In the genomic region with DNA sequence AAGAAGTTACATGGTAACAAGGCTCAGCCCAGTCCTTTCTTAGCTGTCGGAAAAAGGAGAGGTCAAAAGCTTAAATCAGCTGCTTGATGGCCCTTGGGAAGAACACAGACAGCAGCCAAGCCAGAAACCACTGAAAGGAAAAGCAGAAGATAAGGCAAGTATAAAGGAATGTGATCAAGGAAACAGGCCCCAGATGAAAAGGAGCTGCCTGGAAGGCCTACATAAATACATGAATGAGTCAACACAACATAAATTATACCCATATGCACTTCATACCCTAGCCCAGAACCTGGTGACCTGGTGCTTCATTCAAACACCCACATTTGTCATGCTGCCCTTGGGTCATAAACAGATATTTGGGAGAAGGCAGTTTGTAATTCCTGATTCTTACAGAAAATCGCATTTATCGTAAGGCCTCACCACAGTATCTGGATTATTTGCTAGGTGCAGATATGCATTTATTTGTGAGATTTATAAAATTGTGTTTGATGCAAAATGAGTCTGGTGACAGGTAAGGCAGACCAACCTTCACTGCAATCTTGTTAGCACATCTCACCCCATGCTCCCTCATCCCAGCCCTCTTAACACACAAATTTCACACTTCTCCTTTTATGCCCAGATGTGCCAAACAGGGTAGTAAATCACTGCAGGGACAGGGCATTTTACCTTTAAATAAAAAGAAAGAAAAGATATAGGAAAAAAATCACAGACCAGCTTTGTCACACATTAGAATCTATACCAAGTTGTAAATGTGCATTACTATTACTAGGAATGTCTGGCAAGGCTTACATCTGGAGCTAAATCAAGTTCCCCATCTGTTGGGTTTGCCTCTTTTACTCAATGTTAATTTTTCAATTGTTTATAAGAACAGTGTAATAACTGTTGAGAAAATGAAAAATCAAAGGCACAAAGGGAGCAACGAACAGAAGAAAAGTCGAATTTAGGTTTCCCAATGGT, we compare ENCODE assay signal across 10 cellular contexts.
DNase-seq lines count a peak whose midpoint lies in the region; ATAC-seq and TF ChIP-seq lines count a peak whose summit lies in the region.
"Had no signal": no experiment of that assay in that cellular context is flagged by ENCODE, and none has a peak within 500 bp of the region (broad histone marks: within the 10 kb centered on the region; RNA-seq: fewer than 3 reads in every experiment).

No MANE protein-coding gene starts in this region.

- peaks cover 59 to 69% of the 10 kb centered on the region in 2 donors for H3K36me3 Mint-ChIP-seq in CD14-positive monocyte

- peaks cover 43% of the 10 kb centered on the region for H3K4me1 ChIP-seq in fibroblast of lung (ENCODE audit: control insufficient read depth, extremely low read depth, insufficient read depth, low read length)

- no peaks in the 10 kb centered on the region for H3K9me3 ChIP-seq in fibroblast of lung (ENCODE audit: control insufficient read depth, insufficient read depth, low read depth, low read length)

- H3K79me2 ChIP-seq in fibroblast of lung (ENCODE audit: control insufficient read depth, insufficient read depth, low read length) = no peaks in the 10 kb centered on the region

- peaks cover 24% of the 10 kb centered on the region for H3K4me1 Mint-ChIP-seq in CD14-positive monocyte
- H3K4me1 Mint-ChIP-seq: activated naive CD4-positive, alpha-beta T cell treated with anti-CD3 and anti-CD28 coated beads, Interleukin-2, amount 10 ng/mL, durations not matched to agents 7 days and 5 days had no signal

- no peaks in the 10 kb centered on the region for H3K27me3 Mint-ChIP-seq in CD14-positive monocyte (ENCODE audit: low read depth in 3 of 3)
- H3K27me3 Mint-ChIP-seq: activated naive CD4-positive, alpha-beta T cell treated with anti-CD3 and anti-CD28 coated beads, Interleukin-2, amount 10 ng/mL, durations not matched to agents 7 days and 5 days had no signal

- intact Hi-C loops in CD14-positive monocyte (cut with micrococcal nuclease) = no loop called here

- DNase-seq in CD14-positive monocyte (ENCODE audit: low spot score) (no peak), NOMO-1 treated with dmso at 0.1 percent for 144 hours (lab: John Stamatoyannopoulos, UW; ENCODE audit: unreplicated experiment) (peak; percentile 61), fibroblast of lung (ENCODE audit: low read depth in 2 of 2) (peak; percentile 89 to 97), non-pigmented ciliary epithelial cell (ENCODE audit: low read depth) (peak; percentile 91), NCI-H1417 treated with DMSO at 0.1 percent for 48 hours (lab: John Stamatoyannopoulos, UW) (no peak), germinal center (ENCODE audit: low spot score) (no peak), cerebellar nuclear complex (lab: John Stamatoyannopoulos, UW) (no peak)
- DNase-seq: activated naive CD4-positive, alpha-beta T cell treated with anti-CD3 and anti-CD28 coated beads, Interleukin-2, amount 10 ng/mL, durations not matched to agents 7 days and 5 days had no signal

- no peaks in the 10 kb centered on the region for H3K27me3 ChIP-seq in fibroblast of lung (ENCODE audit: control insufficient read depth, insufficient read depth, low read length)

- no peaks in the 10 kb centered on the region for H3K36me3 ChIP-seq in fibroblast of lung (ENCODE audit: control insufficient read depth, insufficient read depth, low read length)

- ATAC-seq in HG03025 (IDR thresholded peaks at IDR 0.05; ENCODE audit: low FRiP score, unreplicated experiment) = no peak

- no peak overlapping the region for H3K9ac ChIP-seq in fibroblast of lung (ENCODE audit: insufficient read depth, low read length)

- no peak overlapping the region for H3K4me3 Mint-ChIP-seq in CD14-positive monocyte
- H3K4me3 Mint-ChIP-seq: activated naive CD4-positive, alpha-beta T cell treated with anti-CD3 and anti-CD28 coated beads, Interleukin-2, amount 10 ng/mL, durations not matched to agents 7 days and 5 days; T-helper 1 cell treated with Interleukin-12 subunit alpha and Interleukin-12 subunit beta and Interleukin-4 antibody, amounts not matched to agents 30 μg/mL and 1 μg/mL, for 36 hours had no signal

- H3K9me3 Mint-ChIP-seq in CD14-positive monocyte = no peaks in the 10 kb centered on the region
- H3K9me3 Mint-ChIP-seq: activated naive CD4-positive, alpha-beta T cell treated with anti-CD3 and anti-CD28 coated beads, Interleukin-2, amount 10 ng/mL, durations not matched to agents 7 days and 5 days; T-helper 1 cell treated with Interleukin-12 subunit alpha and Interleukin-12 subunit beta and Interleukin-4 antibody, amounts not matched to agents 30 μg/mL and 1 μg/mL, for 36 hours had no signal

- no peaks in the 10 kb centered on the region for H4K20me1 ChIP-seq in fibroblast of lung (ENCODE audit: control insufficient read depth, extremely low read depth, insufficient read depth, low read length)

- H3K27ac Mint-ChIP-seq in CD14-positive monocyte = peak overlapping the region in 5 of 7 donors; percentile 19 to 64 (median 51)
- H3K27ac Mint-ChIP-seq: activated naive CD4-positive, alpha-beta T cell treated with anti-CD3 and anti-CD28 coated beads, Interleukin-2, amount 10 ng/mL, durations not matched to agents 7 days and 5 days; T-helper 1 cell treated with Interleukin-12 subunit alpha and Interleukin-12 subunit beta and Interleukin-4 antibody, amounts not matched to agents 30 μg/mL and 1 μg/mL, for 36 hours had no signal

- H2AFZ ChIP-seq in fibroblast of lung (ENCODE audit: low read length) = no peak overlapping the region

- peak overlapping the region; percentile 84 for H3K4me2 ChIP-seq in fibroblast of lung (ENCODE audit: extremely low read depth, insufficient read depth, low read length)

- no peak for TF ChIP-seq CTCF in CD14-positive monocyte (IDR thresholded peaks at IDR 0.05)
- no peak for TF ChIP-seq CTCF in fibroblast of lung (conservative IDR thresholded peaks at IDR 0.05 in 1 of 2, IDR thresholded peaks at IDR 0.05 in 1 of 2; ENCODE audit: low read depth in 1 of 2, low read length in 2 of 2)

- H3K27ac ChIP-seq in fibroblast of lung (ENCODE audit: insufficient read depth, low read length) = peak overlapping the region; percentile 64

- peak overlapping the region in 1 of 4 experiments; percentile 17 for H3K4me3 ChIP-seq in fibroblast of lung (replicated peaks in 1 of 4; ENCODE audit: control extremely low read depth in 1 of 4, insufficient read depth in 1 of 4, low read depth in 3 of 4, low read length in 4 of 4)

Comparison
In these comparisons a context has a peak if more than half of its experiments do, and no peak if none do; other contexts are left out.
1. DNase-seq: peak in NOMO-1 treated with dmso at 0.1 percent for 144 hours (single experiment), fibroblast of lung (2 of 2) and non-pigmented ciliary epithelial cell (single experiment); none in CD14-positive monocyte (single experiment), NCI-H1417 treated with DMSO at 0.1 percent for 48 hours (single experiment), germinal center (single experiment) and cerebellar nuclear complex (0 of 2).